In the genomic region with DNA sequence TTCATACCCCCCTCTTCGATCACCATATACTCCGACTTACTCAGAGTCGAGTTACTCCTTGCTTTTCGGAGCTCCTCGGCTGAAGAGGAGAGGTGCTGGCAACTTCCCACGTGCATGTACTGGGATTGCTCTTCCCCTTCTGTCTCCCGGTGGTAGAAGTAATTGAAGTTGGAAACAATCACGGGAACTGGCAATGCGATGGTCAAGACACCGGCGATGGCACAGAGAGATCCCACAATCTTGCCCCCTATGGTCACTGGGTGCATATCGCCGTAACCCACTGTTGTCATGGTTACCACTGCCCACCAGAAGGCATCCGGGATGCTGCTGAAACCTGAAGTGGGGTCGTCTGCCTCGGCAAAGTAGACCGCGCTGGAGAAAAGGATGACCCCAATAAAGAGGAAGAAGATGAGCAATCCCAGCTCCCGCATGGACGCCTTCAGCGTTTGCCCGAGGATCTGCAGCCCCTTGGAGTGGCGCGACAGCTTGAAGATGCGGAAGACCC, we compare ENCODE assay signal across 9 cellular contexts. TPM values are rescaled to one million over a fixed set of nuclear protein-coding genes. Genes with fewer than 3 reads are reported as not detected.
DNase-seq lines count a peak whose midpoint lies in the region; ATAC-seq and TF ChIP-seq lines count a peak whose summit lies in the region.
"Had no signal": no experiment of that assay in that cellular context is flagged by ENCODE, and none has a peak within 500 bp of the region (broad histone marks: within the 10 kb centered on the region; RNA-seq: fewer than 3 reads in every experiment).

No MANE protein-coding gene starts in this region.

- peak; percentile 1 for ATAC-seq in activated CD8-positive, alpha-beta T cell treated with anti-CD3 and anti-CD28 coated beads for 36 hours
- ATAC-seq in sciatic nerve, result no peak
- ATAC-seq in GM19463 (IDR thresholded peaks at IDR 0.05; ENCODE audit: unreplicated experiment), result no peak

- no peaks in the 10 kb centered on the region for H3K36me3 ChIP-seq in breast epithelium

- H3K27ac Mint-ChIP-seq in MCF 10A (ENCODE audit: low read depth, unreplicated experiment) (no peak overlapping the region), glutamatergic neuron (ENCODE audit: unreplicated experiment) (peak overlapping the region; percentile 55)
- peak overlapping the region; percentile 98 for H3K27ac Mint-ChIP-seq in activated CD8-positive, alpha-beta T cell treated with anti-CD3 and anti-CD28 coated beads for 36 hours

- DNase-seq in breast epithelium (ENCODE audit: low spot score in 2 of 2) (no peak), MCF 10A (ENCODE audit: unreplicated experiment) (no peak), glutamatergic neuron (no peak), sciatic nerve (ENCODE audit: low spot score) (no peak), GM19240 (ENCODE audit: insufficient read length, low spot score) (no peak)
- DNase-seq in activated CD8-positive, alpha-beta T cell treated with anti-CD3 and anti-CD28 coated beads for 36 hours, result peak; percentile 57
- DNase-seq: PC-9 had no signal

- H3K36me3 Mint-ChIP-seq in MCF 10A (ENCODE audit: insufficient read depth, unreplicated experiment) (no peaks in the 10 kb centered on the region), glutamatergic neuron (ENCODE audit: unreplicated experiment) (peaks cover 5% of the 10 kb centered on the region)
- H3K36me3 Mint-ChIP-seq in activated CD8-positive, alpha-beta T cell treated with anti-CD3 and anti-CD28 coated beads for 36 hours (ENCODE audit: low read depth), result peaks cover 11% of the 10 kb centered on the region

- H3K9me3 ChIP-seq in breast epithelium, result no peaks in the 10 kb centered on the region

- H3K4me1 Mint-ChIP-seq in MCF 10A (ENCODE audit: insufficient read depth, unreplicated experiment), result no peaks in the 10 kb centered on the region
- H3K4me1 Mint-ChIP-seq in activated CD8-positive, alpha-beta T cell treated with anti-CD3 and anti-CD28 coated beads for 36 hours (ENCODE audit: low read depth), result peaks cover 38% of the 10 kb centered on the region
- H3K4me1 Mint-ChIP-seq in glutamatergic neuron (ENCODE audit: low read depth, unreplicated experiment), result peaks cover 18% of the 10 kb centered on the region

- POLR2A ChIA-PET in MCF 10A (lab: Yijun Ruan, JAX), result no interaction called here
- POLR2A ChIA-PET in activated CD8-positive, alpha-beta T cell treated with anti-CD3 and anti-CD28 coated beads for 36 hours (lab: Charles Lee), result interaction anchor here (0.9 to 6.2 kb wide), 17 partner anchors 11 to 335 kb away, joined by 3 to 88 read pairs (median 8); no protein-coding TSS in a partner anchor

- intact Hi-C loops in breast epithelium (cut with DNase I; ENCODE audit: low total_unique reads), result no loop called here
- intact Hi-C loops in MCF 10A (cut with micrococcal nuclease), result no loop called here
- intact Hi-C loops in activated CD8-positive, alpha-beta T cell treated with anti-CD3 and anti-CD28 coated beads for 36 hours (cut with micrococcal nuclease), result loop anchor here (2.0 to 10.0 kb wide), 3 partner anchors 26 to 544 kb away; partner anchors contain the start of gene CD53
- intact Hi-C loops in sciatic nerve (cut with DNase I), result no loop called here

- no peaks in the 10 kb centered on the region for H3K4me1 ChIP-seq in breast epithelium

- TF ChIP-seq POLR2A in breast epithelium (IDR thresholded peaks at IDR 0.05), result no peak

- H3K27me3 Mint-ChIP-seq in MCF 10A (ENCODE audit: insufficient read depth, unreplicated experiment) (peaks cover 13% of the 10 kb centered on the region), glutamatergic neuron (ENCODE audit: unreplicated experiment) (peaks cover 22% of the 10 kb centered on the region)
- H3K27me3 Mint-ChIP-seq in activated CD8-positive, alpha-beta T cell treated with anti-CD3 and anti-CD28 coated beads for 36 hours, result no peaks in the 10 kb centered on the region

- peak overlapping the region in 2 of 3 donors; percentile 58 to 69 for H3K4me3 ChIP-seq in breast epithelium
- H3K4me3 ChIP-seq: PC-9 had no signal

- peaks cover 6 to 54% of the 10 kb centered on the region in 2 donors for H3K27me3 ChIP-seq in breast epithelium

- CTCF ChIA-PET in MCF 10A (lab: Yijun Ruan, JAX), result interaction anchor here (0.7 to 0.8 kb wide), 2 partner anchors 34 to 619 kb away, joined by 3 read pairs; no protein-coding TSS in a partner anchor
- CTCF ChIA-PET in activated CD8-positive, alpha-beta T cell treated with anti-CD3 and anti-CD28 coated beads for 36 hours (lab: Charles Lee), result interaction anchor here (0.8 to 5.1 kb wide), 19 partner anchors 10 to 114 kb away, joined by 3 to 36 read pairs (median 4); no protein-coding TSS in a partner anchor

- no peak overlapping the region for H3K4me3 Mint-ChIP-seq in MCF 10A (ENCODE audit: unreplicated experiment)
- H3K4me3 Mint-ChIP-seq in activated CD8-positive, alpha-beta T cell treated with anti-CD3 and anti-CD28 coated beads for 36 hours, result peak overlapping the region; percentile 100
- peak overlapping the region; percentile 87 for H3K4me3 Mint-ChIP-seq in glutamatergic neuron (ENCODE audit: unreplicated experiment)

- H3K9me3 Mint-ChIP-seq in MCF 10A (ENCODE audit: unreplicated experiment) (peaks cover 7% of the 10 kb centered on the region), glutamatergic neuron (ENCODE audit: unreplicated experiment) (peaks cover 17% of the 10 kb centered on the region)
- H3K9me3 Mint-ChIP-seq in activated CD8-positive, alpha-beta T cell treated with anti-CD3 and anti-CD28 coated beads for 36 hours, result no peaks in the 10 kb centered on the region

- no peak for TF ChIP-seq CTCF in breast epithelium (IDR thresholded peaks at IDR 0.05)
- TF ChIP-seq CTCF in MCF 10A (IDR thresholded peaks at IDR 0.05; ENCODE audit: unreplicated experiment), result no peak
- no peak for TF ChIP-seq CTCF in activated CD8-positive, alpha-beta T cell treated with anti-CD3 and anti-CD28 coated beads for 36 hours (IDR thresholded peaks at IDR 0.05)
- no peak for TF ChIP-seq CTCF in glutamatergic neuron (IDR thresholded peaks at IDR 0.05; ENCODE audit: partially characterized antibody, unreplicated experiment)

- no TSS peak for BruUV-seq in MCF 10A (replicated peaks; lab: Mats Ljungman, UMichigan)

- H3K27ac ChIP-seq in breast epithelium (peak overlapping the region in 1 of 2 donors; percentile 10), temporal lobe (ENCODE audit: low read depth, low read length) (peak overlapping the region; percentile 52)
- H3K27ac ChIP-seq: PC-9 had no signal

RNA-seq across cellular contexts. Expression of gene KCNA3, which starts 1.5 kb away (rescaled TPM):
- 1 to 10 TPM in 2 of 3 donors, under 1 TPM in 1; 0.96 to 3.9 (median 2.2) TPM for total RNA-seq in breast epithelium
- not detected in 2 replicates for total RNA-seq in MCF 10A (2022)
- total RNA-seq in activated CD8-positive, alpha-beta T cell treated with anti-CD3 and anti-CD28 coated beads for 36 hours, result 10 to 100 TPM; 15.5 to 16.2 TPM
- total RNA-seq in glutamatergic neuron (ENCODE audit: unreplicated experiment), result 2.7 TPM
- 20.2 TPM for total RNA-seq in temporal lobe
- 0.85 TPM for total RNA-seq in sciatic nerve
- total RNA-seq: PC-9 had no signal
